ENCODE assay signal across 8 cellular contexts in genomic region chr1:65419681-65420589, GRCh38. TPM values are rescaled to one million over a fixed set of nuclear protein-coding genes. Genes with fewer than 3 reads are reported as not detected.
DNase-seq lines count a peak whose midpoint lies in the region; ATAC-seq and TF ChIP-seq lines count a peak whose summit lies in the region.

No MANE protein-coding gene starts in this region.

- no peak overlapping the region for H3K4me3 Mint-ChIP-seq in Calu3 (ENCODE audit: low read depth, unreplicated experiment)
- H3K4me3 Mint-ChIP-seq in endodermal cell = no peak overlapping the region

- TF ChIP-seq CTCF in Calu3 (IDR thresholded peaks at IDR 0.05; ENCODE audit: unreplicated experiment) (no peak), endodermal cell (conservative IDR thresholded peaks at IDR 0.05) (no peak)

- H3K9me3 ChIP-seq in HUES48 (ENCODE audit: control insufficient read depth, insufficient read depth, low read length) (no peaks in the 10 kb centered on the region; the same call in 1 of the 2 replicates), endodermal cell (ENCODE audit: control insufficient read depth, low read length) (peaks cover 5% of the 10 kb centered on the region), mesodermal cell (ENCODE audit: control insufficient read depth, low read length) (no peaks in the 10 kb centered on the region)

- intact Hi-C loops in Calu3 (cut with micrococcal nuclease; ENCODE audit: unreplicated experiment) = loop anchor here (5.0 to 10.0 kb wide), 3 partner anchors 108 to 355 kb away; no protein-coding TSS in a partner anchor

- no peaks in the 10 kb centered on the region for H3K36me3 ChIP-seq in HUES48 (ENCODE audit: control insufficient read depth, insufficient read depth, low read length)
- peaks cover 3% of the 10 kb centered on the region for H3K36me3 ChIP-seq in endodermal cell (ENCODE audit: control insufficient read depth, insufficient read depth, low read length)
- H3K36me3 ChIP-seq in mesodermal cell (ENCODE audit: control insufficient read depth, insufficient read depth, low read length) = peaks cover 12% of the 10 kb centered on the region

- peaks cover 6% of the 10 kb centered on the region for H3K36me3 Mint-ChIP-seq in Calu3 (ENCODE audit: insufficient read depth, unreplicated experiment)
- H3K36me3 Mint-ChIP-seq in endodermal cell (ENCODE audit: low read depth) = peaks cover 8% of the 10 kb centered on the region

- no peaks in the 10 kb centered on the region for H3K9me3 Mint-ChIP-seq in Calu3 (ENCODE audit: low read depth, unreplicated experiment)
- H3K9me3 Mint-ChIP-seq in endodermal cell = peaks cover 4% of the 10 kb centered on the region

- H3K27me3 Mint-ChIP-seq in Calu3 (ENCODE audit: unreplicated experiment) (no peaks in the 10 kb centered on the region), endodermal cell (ENCODE audit: insufficient read depth) (no peaks in the 10 kb centered on the region)

- DNase-seq in Calu3 (peak; percentile 99), NOMO-1 treated with dmso at 0.1 percent for 144 hours (lab: John Stamatoyannopoulos, UW; ENCODE audit: unreplicated experiment) (peak; percentile 96), endodermal cell (peak; percentile 100)
- peak; percentile 94 for DNase-seq in activated CD8-positive, alpha-beta memory T cell treated with anti-CD3 and anti-CD28 coated beads, Interleukin-2, amount 50 U/mL, for 1 hour (ENCODE audit: extremely low read depth)
- peak; percentile 85 for DNase-seq in stimulated activated CD8-positive, alpha-beta memory T cell treated with anti-CD3 and anti-CD28 coated beads, Interleukin-15, amount 100 ng/mL, for 24 hours (ENCODE audit: low read depth)

- peaks cover 31% of the 10 kb centered on the region for H3K4me1 Mint-ChIP-seq in Calu3 (ENCODE audit: low read depth, unreplicated experiment)
- peaks cover 22% of the 10 kb centered on the region for H3K4me1 Mint-ChIP-seq in endodermal cell

- peaks cover 51% of the 10 kb centered on the region for H3K4me1 ChIP-seq in HUES48 (ENCODE audit: control insufficient read depth, insufficient read depth, low read length)
- H3K4me1 ChIP-seq in endodermal cell (ENCODE audit: control insufficient read depth, insufficient read depth, low read length) = no peaks in the 10 kb centered on the region
- H3K4me1 ChIP-seq in mesodermal cell (ENCODE audit: control insufficient read depth, insufficient read depth, low read length, poor library complexity, severe bottlenecking) = peaks cover 26% of the 10 kb centered on the region

- H3K27ac Mint-ChIP-seq in Calu3 (ENCODE audit: unreplicated experiment) (no peak overlapping the region), endodermal cell (peak overlapping the region; percentile 95)

- peak; percentile 90 for ATAC-seq in GM21447 (IDR thresholded peaks at IDR 0.05; ENCODE audit: unreplicated experiment)

- H3K9ac ChIP-seq in HUES48 (ENCODE audit: low read depth, low read length) (peak overlapping the region; percentile 32), endodermal cell (ENCODE audit: extremely low read depth, low read length, poor library complexity, severe bottlenecking) (peak overlapping the region; percentile 93)

- H3K27me3 ChIP-seq in HUES48 (ENCODE audit: control insufficient read depth, insufficient read depth, low read length) = no peaks in the 10 kb centered on the region
- H3K27me3 ChIP-seq in endodermal cell (ENCODE audit: control insufficient read depth, insufficient read depth, low read length, poor library complexity, severe bottlenecking) = no peaks in the 10 kb centered on the region

- no TSS peak for BruUV-seq in Calu3 (replicated peaks; lab: Mats Ljungman, UMichigan)

- WGBS in endodermal cell (ENCODE audit: insufficient coverage in 1 of 2, insufficient read length in 1 of 2), 2 experiments = 1 to 10% methylated on average over 3 to 49 of the region's 52 CpGs
- WGBS in mesodermal cell (ENCODE audit: insufficient coverage in 2 of 2), 2 experiments = 2% methylated on average over 26 to 29 of the region's 52 CpGs

- CTCF ChIA-PET in Calu3 (lab: Charles Lee) = interaction anchor here (0.5 to 1.9 kb wide), 11 partner anchors 11 to 268 kb away, joined by 3 to 7 read pairs (median 4); partner anchors contain the start of gene DNAJC6

- peak overlapping the region; percentile 98 for H3K27ac ChIP-seq in HUES48 (ENCODE audit: low read depth, low read length)
- H3K27ac ChIP-seq in endodermal cell (ENCODE audit: low read depth, low read length) = peak overlapping the region; percentile 95
- peak overlapping the region; percentile 98 for H3K27ac ChIP-seq in mesodermal cell (ENCODE audit: low read depth, low read length, severe bottlenecking)

- H3K4me3 ChIP-seq in HUES48 (ENCODE audit: low read depth, low read length) (peak overlapping the region; percentile 91), endodermal cell (ENCODE audit: low read length) (peak overlapping the region; percentile 96), mesodermal cell (ENCODE audit: extremely low read depth, insufficient read depth, low read length, poor library complexity, severe bottlenecking) (peak overlapping the region; percentile 72)

RNA-seq across cellular contexts. Expression of gene LEPR, which starts 0.5 kb away (rescaled TPM):
- total RNA-seq in Calu3 (2022) = 2.1 and 3.5 TPM in 2 replicates
- 10 to 100 TPM in 1 of 2 donors, 1 to 10 TPM in 1; 7.2 to 11.1 TPM for total RNA-seq in endodermal cell
- polyA plus RNA-seq in endodermal cell (2013, experiment 1 of 2) = 6.2 TPM
- polyA plus RNA-seq in endodermal cell (2013, experiment 2 of 2) = 7.4 TPM
- polyA plus RNA-seq in mesodermal cell (2013, experiment 1 of 2) = 28.8 TPM
- polyA plus RNA-seq in mesodermal cell (2013, experiment 2 of 2) = 31.3 TPM

RNA-seq across cellular contexts. Expression of gene LEPROT, which starts 0.5 kb away (rescaled TPM):
- total RNA-seq in Calu3 (2022) (68.7 and 70.8 TPM in 2 replicates), endodermal cell (10 to 100 TPM; 19.7 to 49.0 TPM)
- polyA plus RNA-seq in endodermal cell (2013, experiment 1 of 2) = 33.6 TPM
- 28.9 TPM for polyA plus RNA-seq in endodermal cell (2013, experiment 2 of 2)
- 49.0 TPM for polyA plus RNA-seq in mesodermal cell (2013, experiment 1 of 2)
- polyA plus RNA-seq in mesodermal cell (2013, experiment 2 of 2) = 53.6 TPM

Comparison
In these comparisons a context has a peak if more than half of its experiments do, and no peak if none do; other contexts are left out.
1. Peak in every context shown above with its lines: DNase-seq, ATAC-seq, H3K4me3 ChIP-seq and H3K27ac ChIP-seq.